14 cellular contexts compared by ENCODE assay signal in genomic region chr9:18936094-18936871, GRCh38.
DNase-seq lines count a peak whose midpoint lies in the region; ATAC-seq and TF ChIP-seq lines count a peak whose summit lies in the region.
"Had no signal": no experiment of that assay in that cellular context is flagged by ENCODE, and none has a peak within 500 bp of the region (broad histone marks: within the 10 kb centered on the region; RNA-seq: fewer than 3 reads in every experiment).

No MANE protein-coding gene starts in this region.

- H3K4me3 ChIP-seq in retinal pigment epithelial cell (ENCODE audit: low read length), result no peak overlapping the region
- H3K4me3 ChIP-seq: A549, GM12878 had no signal

- TF ChIP-seq CTCF in retinal pigment epithelial cell (conservative IDR thresholded peaks at IDR 0.05; ENCODE audit: low read depth, low read length), result no peak

- no peak for ATAC-seq in GM21526 (IDR thresholded peaks at IDR 0.05; ENCODE audit: low FRiP score, unreplicated experiment)
- ATAC-seq: A549, GM12878 had no signal

- DNase-seq in NCI-H2227 treated with DMSO at 0.1 percent for 48 hours (lab: John Stamatoyannopoulos, UW), result peak; percentile 27
- no peak for DNase-seq in NCI-H2227 (lab: John Stamatoyannopoulos, UW; ENCODE audit: unreplicated experiment)
- DNase-seq in foreskin melanocyte, result peak; percentile 85
- peak; percentile 17 for DNase-seq in retinal pigment epithelial cell (ENCODE audit: low read depth)
- DNase-seq in T-helper 1 cell, result no peak
- no peak for DNase-seq in NCI-H69 (lab: John Stamatoyannopoulos, UW)
- DNase-seq: AML-193; CD4-positive, alpha-beta T cell; DMS153; DMS79; H9 had no signal

Comparison
In these comparisons a context has a peak if more than half of its experiments do, and no peak if none do; other contexts are left out.
1. DNase-seq: peak in NCI-H2227 treated with DMSO at 0.1 percent for 48 hours (single experiment), foreskin melanocyte (single experiment) and retinal pigment epithelial cell (single experiment); none in NCI-H2227 (single experiment), T-helper 1 cell (0 of 5) and NCI-H69 (single experiment).